In genomic region chr6:42984001-42984923, GRCh38 we compare ENCODE assay signal across 8 cellular contexts. TPM values are rescaled to one million over a fixed set of nuclear protein-coding genes. Genes with fewer than 3 reads are reported as not detected.
DNase-seq lines count a peak whose midpoint lies in the region; ATAC-seq lines count a peak whose summit lies in the region.

Gene PPP2R5D, plus strand, starts transcription at chr6:42984570. Its CDS starts 108 bp downstream, at chr6:42984678.

- H3K27me3 Mint-ChIP-seq in effector memory CD8-positive, alpha-beta T cell: no peaks in the 10 kb centered on the region

- peaks cover 56 to 59% of the 10 kb centered on the region in 2 donors for H3K4me1 Mint-ChIP-seq in effector memory CD8-positive, alpha-beta T cell (ENCODE audit: low read depth in 2 of 2)

- peak; percentile 92 for ATAC-seq in GM21360 (IDR thresholded peaks at IDR 0.05; ENCODE audit: unreplicated experiment)
- ATAC-seq in effector memory CD8-positive, alpha-beta T cell (replicated peaks): peak; percentile 91

- DNase-seq in COLO668 (lab: John Stamatoyannopoulos, UW; ENCODE audit: unreplicated experiment) (peak; percentile 92), HT1080 (ENCODE audit: low read depth) (peak; percentile 99), NOMO-1 treated with DMSO at 0.1 percent for 48 hours (lab: John Stamatoyannopoulos, UW; ENCODE audit: unreplicated experiment) (peak; percentile 100), medulla oblongata (ENCODE audit: extremely low spot score) (peak; percentile 100)
- DNase-seq in activated CD8-positive, alpha-beta memory T cell treated with anti-CD3 and anti-CD28 coated beads for 4 hours (ENCODE audit: low read depth in 2 of 2): peak; percentile 91 to 95
- peak; percentile 97 to 98 (median 97) for DNase-seq in effector memory CD8-positive, alpha-beta T cell
- peak; percentile 95 for DNase-seq in stimulated activated CD8-positive, alpha-beta memory T cell treated with anti-CD3 and anti-CD28 coated beads, Interleukin-12 subunit alpha, Interleukin-12 subunit beta, amount 100 ng/mL, for 1 hour (ENCODE audit: low read depth)

- no peaks in the 10 kb centered on the region for H3K9me3 Mint-ChIP-seq in effector memory CD8-positive, alpha-beta T cell

- peak within 1 kb of the TSS; percentile 92 to 95 for H3K27ac Mint-ChIP-seq in effector memory CD8-positive, alpha-beta T cell

- H3K36me3 Mint-ChIP-seq in effector memory CD8-positive, alpha-beta T cell (ENCODE audit: insufficient read depth): peaks cover 26% of the 10 kb centered on the region

- peak within 1 kb of the TSS; percentile 87 to 97 for H3K4me3 Mint-ChIP-seq in effector memory CD8-positive, alpha-beta T cell

RNA-seq across cellular contexts. Expression of gene PPP2R5D, which starts in this region (rescaled TPM):
- 37.2 and 43.5 TPM in 2 replicates for total RNA-seq in HT1080 (2014; rRNA removed; shearing (Covaris generic))
- 36.1 and 36.3 TPM in 2 replicates for polyA plus RNA-seq in HT1080 (2015; cell fraction: cytosol; rRNA removed)
- 35.4 and 40.9 TPM in 2 replicates for polyA plus RNA-seq in HT1080 (2015; cell fraction: nucleus; rRNA removed)

Comparison
In these comparisons a context has a peak if more than half of its experiments do, and no peak if none do; other contexts are left out.
1. Peak in every context shown above with its lines: DNase-seq and ATAC-seq.